12 cellular contexts compared by ENCODE assay signal in the genomic region with DNA sequence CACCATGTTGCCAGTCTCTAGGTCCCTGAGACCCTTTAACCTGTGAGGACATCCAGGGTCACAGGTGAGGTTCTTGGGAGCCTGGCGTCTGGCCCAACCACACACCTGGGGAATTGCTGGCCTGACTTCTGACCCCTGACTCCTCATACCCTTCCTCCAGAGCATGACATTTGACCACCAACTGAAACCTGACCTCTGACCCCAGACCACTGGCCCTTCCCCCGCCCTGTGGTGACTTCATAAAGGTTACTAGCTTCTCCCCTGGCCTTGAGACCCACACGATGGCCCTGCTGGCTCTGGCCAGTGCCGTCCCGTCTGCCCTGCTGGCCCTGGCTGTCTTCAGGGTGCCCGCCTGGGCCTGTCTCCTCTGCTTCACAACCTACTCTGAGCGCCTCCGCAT. TPM values are rescaled to one million over a fixed set of nuclear protein-coding genes. Genes with fewer than 3 reads are reported as not detected.
DNase-seq lines count a peak whose midpoint lies in the region; ATAC-seq and TF ChIP-seq lines count a peak whose summit lies in the region.
"Had no signal": no experiment of that assay in that cellular context is flagged by ENCODE, and none has a peak within 500 bp of the region (broad histone marks: within the 10 kb centered on the region; RNA-seq: fewer than 3 reads in every experiment).

A gene with protein sequence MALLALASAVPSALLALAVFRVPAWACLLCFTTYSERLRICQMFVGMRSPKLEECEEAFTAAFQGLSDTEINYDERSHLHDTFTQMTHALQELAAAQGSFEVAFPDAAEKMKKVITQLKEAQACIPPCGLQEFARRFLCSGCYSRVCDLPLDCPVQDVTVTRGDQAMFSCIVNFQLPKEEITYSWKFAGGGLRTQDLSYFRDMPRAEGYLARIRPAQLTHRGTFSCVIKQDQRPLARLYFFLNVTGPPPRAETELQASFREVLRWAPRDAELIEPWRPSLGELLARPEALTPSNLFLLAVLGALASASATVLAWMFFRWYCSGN (plus strand): TSS at position 85 of the 400 bp plus-strand sequence. CDS start 197 bp downstream, at position 282.

- peak within 1 kb of the TSS; percentile 61 for H3K27ac Mint-ChIP-seq in activated CD4-positive, alpha-beta T cell treated with anti-CD3 and anti-CD28 coated beads, Interleukin-2, amount 10 ng/mL, durations not matched to agents 7 days and 5 days
- peak within 1 kb of the TSS; percentile 92 to 100 (median 98) for H3K27ac Mint-ChIP-seq in nephron
- H3K27ac Mint-ChIP-seq: activated naive CD4-positive, alpha-beta T cell treated with anti-CD3 and anti-CD28 coated beads, Interleukin-2, amount 10 ng/mL, durations not matched to agents 7 days and 5 days had no signal

- H3K4me3 Mint-ChIP-seq in activated CD4-positive, alpha-beta T cell treated with anti-CD3 and anti-CD28 coated beads, Interleukin-2, amount 10 ng/mL, durations not matched to agents 7 days and 5 days: no peak within 1 kb of the TSS
- peak within 1 kb of the TSS; percentile 94 to 97 (median 95) for H3K4me3 Mint-ChIP-seq in nephron
- H3K4me3 Mint-ChIP-seq: activated naive CD4-positive, alpha-beta T cell treated with anti-CD3 and anti-CD28 coated beads, Interleukin-2, amount 10 ng/mL, durations not matched to agents 7 days and 5 days had no signal

- no peaks in the 10 kb centered on the region for H3K36me3 ChIP-seq in uterus

- intact Hi-C loops in uterus (cut with DNase I; ENCODE audit: low total_unique reads): no loop called here

- H3K27me3 ChIP-seq in uterus: no peaks in the 10 kb centered on the region

- H3K36me3 Mint-ChIP-seq in activated CD4-positive, alpha-beta T cell treated with anti-CD3 and anti-CD28 coated beads, Interleukin-2, amount 10 ng/mL, durations not matched to agents 7 days and 5 days (ENCODE audit: low read depth): no peaks in the 10 kb centered on the region
- peaks cover 66% of the 10 kb centered on the region for H3K36me3 Mint-ChIP-seq in nephron (ENCODE audit: low read depth)
- H3K36me3 Mint-ChIP-seq: activated naive CD4-positive, alpha-beta T cell treated with anti-CD3 and anti-CD28 coated beads, Interleukin-2, amount 10 ng/mL, durations not matched to agents 7 days and 5 days had no signal

- no peak for TF ChIP-seq POLR2A in uterus (IDR thresholded peaks at IDR 0.05)

- H3K4me1 Mint-ChIP-seq in activated CD4-positive, alpha-beta T cell treated with anti-CD3 and anti-CD28 coated beads, Interleukin-2, amount 10 ng/mL, durations not matched to agents 7 days and 5 days: peaks cover 20% of the 10 kb centered on the region
- peaks cover 43% of the 10 kb centered on the region for H3K4me1 Mint-ChIP-seq in nephron

- H3K27me3 Mint-ChIP-seq in activated CD4-positive, alpha-beta T cell treated with anti-CD3 and anti-CD28 coated beads, Interleukin-2, amount 10 ng/mL, durations not matched to agents 7 days and 5 days: peaks cover 6% of the 10 kb centered on the region
- no peaks in the 10 kb centered on the region for H3K27me3 Mint-ChIP-seq in nephron (ENCODE audit: low read depth)

- POLR2A ChIA-PET in activated CD4-positive, alpha-beta T cell treated with anti-CD3 and anti-CD28 coated beads, Interleukin-2, amount 10 ng/mL, durations not matched to agents 7 days and 5 days (lab: Charles Lee): no interaction called here

- no peaks in the 10 kb centered on the region for H3K9me3 ChIP-seq in uterus

- peak within 1 kb of the TSS; percentile 100 for H3K27ac ChIP-seq in uterus

- CTCF ChIA-PET in activated CD4-positive, alpha-beta T cell treated with anti-CD3 and anti-CD28 coated beads, Interleukin-2, amount 10 ng/mL, durations not matched to agents 7 days and 5 days (lab: Charles Lee): no interaction called here

- no peaks in the 10 kb centered on the region for H3K9me3 Mint-ChIP-seq in activated CD4-positive, alpha-beta T cell treated with anti-CD3 and anti-CD28 coated beads, Interleukin-2, amount 10 ng/mL, durations not matched to agents 7 days and 5 days
- no peaks in the 10 kb centered on the region for H3K9me3 Mint-ChIP-seq in nephron
- H3K9me3 Mint-ChIP-seq: activated naive CD4-positive, alpha-beta T cell treated with anti-CD3 and anti-CD28 coated beads, Interleukin-2, amount 10 ng/mL, durations not matched to agents 7 days and 5 days had no signal

- peaks cover 0 to 24% of the 10 kb centered on the region in 2 donors for H3K4me1 ChIP-seq in uterus

- ATAC-seq in GM21423 (IDR thresholded peaks at IDR 0.05; ENCODE audit: unreplicated experiment): no peak

- no peak for DNase-seq in activated CD4-positive, alpha-beta T cell treated with anti-CD3 and anti-CD28 coated beads, Interleukin-2, amount 10 ng/mL, durations not matched to agents 7 days and 5 days
- DNase-seq in activated CD4-positive, alpha-beta T cell treated with anti-CD3 and anti-CD28 coated beads, Interleukin-2, amount 50 U/mL, for 1 hour: no peak
- DNase-seq in epithelial cell of esophagus (ENCODE audit: low read depth) (no peak), uterus (no peak), SIG-M5 treated with dmso at 0.1 percent for 504 hours (lab: John Stamatoyannopoulos, UW; ENCODE audit: unreplicated experiment) (no peak), NCI-H187 treated with DMSO at 0.1 percent for 48 hours (lab: John Stamatoyannopoulos, UW) (no peak)
- DNase-seq: activated naive CD4-positive, alpha-beta T cell treated with anti-CD3 and anti-CD28 coated beads, Interleukin-2, amount 10 ng/mL, durations not matched to agents 7 days and 5 days; NCI-H1092 treated with DMSO at 0.1 percent for 48 hours; stimulated activated CD4-positive, alpha-beta T cell treated with anti-CD3 and anti-CD28 coated beads, Interleukin-4, amount 100 ng/mL, for 24 hours; SW 1271 had no signal

- H3K4me3 ChIP-seq in epithelial cell of esophagus (ENCODE audit: low read length): peak within 1 kb of the TSS; percentile 85
- H3K4me3 ChIP-seq in uterus: peak within 1 kb of the TSS; percentile 95 to 99

- no peak for TF ChIP-seq CTCF in epithelial cell of esophagus (IDR thresholded peaks at IDR 0.05; ENCODE audit: insufficient read depth, low read depth, low read length, missing control alignments)
- TF ChIP-seq CTCF in nephron (IDR thresholded peaks at IDR 0.05; ENCODE audit: unreplicated experiment in 3 of 3): no peak
- no peak for TF ChIP-seq CTCF in uterus (IDR thresholded peaks at IDR 0.05)

RNA-seq across cellular contexts. Expression of the gene that starts here (rescaled TPM):
- total RNA-seq in activated CD4-positive, alpha-beta T cell treated with anti-CD3 and anti-CD28 coated beads, Interleukin-2, amount 10 ng/mL, durations not matched to agents 7 days and 5 days: 1 to 10 TPM; 3.1 to 3.9 TPM
- 100 to 1,000 TPM in 1 of 4 donors, 10 to 100 TPM in 2, 1 to 10 TPM in 1; 9.7 to 112 (median 22.5) TPM for total RNA-seq in uterus
